In the genomic region with DNA sequence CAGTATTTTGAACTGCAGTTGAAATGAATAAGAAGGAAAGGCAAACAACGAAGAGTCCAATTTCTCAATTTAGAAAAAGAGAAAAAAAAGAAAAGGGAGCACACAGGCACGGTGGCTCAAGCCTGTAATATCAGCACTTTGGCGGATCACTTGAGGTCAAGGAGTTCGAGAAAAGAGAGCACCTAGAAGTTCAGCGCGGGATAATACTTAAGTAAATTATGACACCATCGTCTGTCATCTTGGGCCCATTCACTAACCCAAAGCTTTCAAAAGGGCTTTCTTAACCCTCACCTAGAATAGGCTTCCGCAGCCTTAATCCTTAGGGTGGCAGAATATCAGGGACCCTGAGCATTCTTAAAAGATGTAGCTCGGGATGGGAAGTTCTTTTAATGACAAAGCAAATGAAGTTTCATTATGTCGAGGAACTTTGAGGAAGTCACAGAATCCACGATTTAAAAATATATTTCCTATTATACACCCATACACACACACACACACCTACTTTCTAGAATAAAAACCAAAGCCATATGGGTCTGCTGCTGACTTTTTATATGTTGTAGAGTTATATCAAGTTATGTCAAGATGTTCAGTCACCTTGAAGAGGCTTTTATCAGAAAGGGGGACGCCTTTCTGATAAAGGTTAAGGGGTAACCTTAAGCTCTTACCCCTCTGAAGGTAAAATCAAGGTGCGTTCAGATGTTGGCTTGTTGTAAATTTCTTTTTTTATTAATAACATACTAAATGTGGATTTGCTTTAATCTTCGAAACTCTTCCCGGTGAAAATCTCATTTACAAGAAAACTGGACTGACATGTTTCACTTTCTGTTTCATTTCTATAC, we compare ENCODE assay signal across 8 cellular contexts. TPM values are rescaled to one million over a fixed set of nuclear protein-coding genes. Genes with fewer than 3 reads are reported as not detected.
DNase-seq lines count a peak whose midpoint lies in the region; ATAC-seq and TF ChIP-seq lines count a peak whose summit lies in the region.

No MANE protein-coding gene starts in this region.

- no peak for ATAC-seq in Panc1

- DNase-seq in GM12864 (ENCODE audit: low read depth) = no peak
- no peak for DNase-seq in Panc1 (ENCODE audit: low read depth, low spot score)
- DNase-seq in esophagus squamous epithelium (lab: John Stamatoyannopoulos, UW) = no peak
- DNase-seq in prostate gland (ENCODE audit: low spot score) = no peak
- no peak for DNase-seq in SHP77 (lab: John Stamatoyannopoulos, UW)
- DNase-seq in HPDE6-E6E7 (ENCODE audit: extremely low spot score) = no peak
- DNase-seq in cerebellar nuclear complex (lab: John Stamatoyannopoulos, UW) = no peak
- DNase-seq in AG20443 (ENCODE audit: low spot score) = no peak

- H3K4me1 ChIP-seq in Panc1 (ENCODE audit: control insufficient read depth, insufficient read depth, low read length) (no peaks in the 10 kb centered on the region), esophagus squamous epithelium (peaks cover 12 to 66% (median 25%) of the 10 kb centered on the region in 3 donors), prostate gland (replicated peaks) (no peaks in the 10 kb centered on the region)

- no peaks in the 10 kb centered on the region for H3K27me3 ChIP-seq in Panc1 (ENCODE audit: control insufficient read depth, insufficient read depth, low read length)
- H3K27me3 ChIP-seq in esophagus squamous epithelium = no peaks in the 10 kb centered on the region
- no peaks in the 10 kb centered on the region for H3K27me3 ChIP-seq in prostate gland (replicated peaks; ENCODE audit: insufficient read depth)

- WGBS in esophagus squamous epithelium, 2 donors = 26 to 30% methylated on average over 15 of the region's 15 CpGs
- WGBS in prostate gland = 38% methylated on average over 15 of the region's 15 CpGs

- TF ChIP-seq POLR2A in esophagus squamous epithelium (IDR thresholded peaks at IDR 0.05) (no peak), prostate gland (IDR thresholded peaks at IDR 0.05) (no peak)

- H3K9me3 ChIP-seq in Panc1 (ENCODE audit: control insufficient read depth, insufficient read depth, low read depth, low read length) = no peaks in the 10 kb centered on the region
- H3K9me3 ChIP-seq in esophagus squamous epithelium = no peaks in the 10 kb centered on the region
- H3K9me3 ChIP-seq in prostate gland = no peaks in the 10 kb centered on the region

- in situ Hi-C loops in Panc1 (cut with HindIII; ENCODE audit: low pct_unique_long_range_greater_than_20kb, low sequenced_read_pairs) = no loop called here

- BruUV-seq in Panc1 (replicated peaks; lab: Mats Ljungman, UMichigan) = no TSS peak

- H3K4me3 ChIP-seq in GM12864 (ENCODE audit: low read depth, low read length) = peak overlapping the region; percentile 76
- peak overlapping the region; percentile 41 to 57 for H3K4me3 ChIP-seq in Panc1 (ENCODE audit: low read depth in 2 of 2, low read length in 2 of 2)
- peak overlapping the region; percentile 35 to 72 (median 54) for H3K4me3 ChIP-seq in esophagus squamous epithelium
- H3K4me3 ChIP-seq in prostate gland = peak overlapping the region; percentile 34 to 42

- POLR2A ChIA-PET in Panc1 (lab: Charles Lee) = interaction anchor here (0.6 kb wide), 1 partner anchor 124 kb away, joined by 7 read pairs; no protein-coding TSS in a partner anchor

- H3K36me3 ChIP-seq in Panc1 (ENCODE audit: control insufficient read depth, insufficient read depth, low read length) = no peaks in the 10 kb centered on the region
- no peaks in the 10 kb centered on the region for H3K36me3 ChIP-seq in esophagus squamous epithelium
- H3K36me3 ChIP-seq in prostate gland = no peaks in the 10 kb centered on the region

- peak overlapping the region; percentile 57; the same call in 1 of the 2 replicates for H3K27ac ChIP-seq in Panc1 (ENCODE audit: low read length)
- H3K27ac ChIP-seq in esophagus squamous epithelium = peak overlapping the region; percentile 83 to 95 (median 90)
- peak overlapping the region; percentile 77 to 81 for H3K27ac ChIP-seq in prostate gland

- TF ChIP-seq CTCF in GM12864 (IDR thresholded peaks at IDR 0.05; ENCODE audit: low read depth, low read length, missing control alignments) = no peak
- TF ChIP-seq CTCF in Panc1 (IDR thresholded peaks at IDR 0.05) = no peak
- TF ChIP-seq CTCF in esophagus squamous epithelium (IDR thresholded peaks at IDR 0.05) = no peak
- no peak for TF ChIP-seq CTCF in prostate gland (IDR thresholded peaks at IDR 0.05)

- intact Hi-C loops in Panc1 (cut with micrococcal nuclease; ENCODE audit: unreplicated experiment) (no loop called here), esophagus squamous epithelium (cut with DNase I) (loop anchor here (5.0 kb wide), 1 partner anchor 143 kb away; no protein-coding TSS in a partner anchor), prostate gland (cut with DNase I) (loop anchor here (5.0 to 10.0 kb wide), 2 partner anchors 143 to 685 kb away; no protein-coding TSS in a partner anchor)

- CTCF ChIA-PET in Panc1 (lab: Charles Lee) = no interaction called here

RNA-seq across cellular contexts. Expression of a gene that starts 0.6 kb away (rescaled TPM):
- 0.21 TPM for total RNA-seq in Panc1 (2021; ENCODE audit: unreplicated experiment)
- not detected for polyA plus RNA-seq in Panc1 (2012; ENCODE audit: insufficient read length)
- total RNA-seq in esophagus squamous epithelium = 1 to 10 TPM; 1.3 to 3.5 (median 2.2) TPM
- total RNA-seq in prostate gland = 1 to 10 TPM in 1 of 2 donors, under 1 TPM in 1; 0.82 to 1.9 TPM

RNA-seq across cellular contexts. Expression of a gene that starts 12.0 kb away (rescaled TPM):
- total RNA-seq in Panc1 (2021; ENCODE audit: unreplicated experiment) (9.3 TPM), esophagus squamous epithelium (10 to 100 TPM; 13.4 to 25.6 (median 20.0) TPM), prostate gland (10 to 100 TPM; 10.4 to 49.6 TPM)
- 6.2 TPM for polyA plus RNA-seq in Panc1 (2012; ENCODE audit: insufficient read length)
